Comparison of ENCODE assay signal across 8 cellular contexts in genomic region chr22:25404923-25405853, GRCh38.
DNase-seq lines count a peak whose midpoint lies in the region; ATAC-seq and TF ChIP-seq lines count a peak whose summit lies in the region.

No MANE protein-coding gene starts in this region.

- no peak overlapping the region for H3K27ac ChIP-seq in caudate nucleus (ENCODE audit: low read depth, low read length)

- TF ChIP-seq CTCF in AG09319 (IDR thresholded peaks at IDR 0.05; ENCODE audit: low read depth, low read length), result no peak
- no peak for TF ChIP-seq CTCF in kidney epithelial cell (IDR thresholded peaks at IDR 0.05; ENCODE audit: insufficient read depth, low read length, poor library complexity, severe bottlenecking)

- in situ Hi-C loops in GM18951 (cut with MboI; ENCODE audit: low sequenced_read_pairs, unreplicated experiment) (no loop called here), KBM-7 (cut with MboI; ENCODE audit: low pct_unique_long_range_greater_than_20kb, low sequenced_read_pairs) (no loop called here)

- no peaks in the 10 kb centered on the region for H3K27me3 ChIP-seq in kidney epithelial cell (ENCODE audit: control insufficient read depth, insufficient read depth, low read length)

- peak; percentile 24 for DNase-seq in AG09319 (ENCODE audit: extremely low read depth, low read depth)
- peak; percentile 49 for DNase-seq in KBM-7
- DNase-seq in caudate nucleus (lab: John Stamatoyannopoulos, UW), result peak in 50 of 61 donors; percentile 8 to 73 (median 42)
- DNase-seq in kidney epithelial cell (ENCODE audit: low read depth), result no peak
- peak; percentile 82 for DNase-seq in stimulated activated CD4-positive, alpha-beta T cell treated with anti-CD3 and anti-CD28 coated beads, Interleukin-15, amount 100 ng/mL, for 24 hours
- DNase-seq in iPS-NIHi7 (ENCODE audit: extremely low spot score), result no peak

- peak overlapping the region; percentile 75 for H3K4me3 ChIP-seq in kidney epithelial cell (ENCODE audit: low read depth, low read length)

- ATAC-seq in activated CD4-positive, CD25-positive, alpha-beta regulatory T cell treated with anti-CD3 and anti-CD28 coated beads, Interleukin-2, amount 50 U/mL, for 24 hours, result peak; percentile 86 to 88

- peak; percentile 82 for TF ChIP-seq POLR2A in GM18951 (IDR thresholded peaks at IDR 0.05; ENCODE audit: extremely low read depth, insufficient read depth, insufficient read length)

- no peaks in the 10 kb centered on the region for H3K36me3 ChIP-seq in kidney epithelial cell (ENCODE audit: control insufficient read depth, insufficient read depth, low read length)

Comparison
In these comparisons a context has a peak if more than half of its experiments do, and no peak if none do; other contexts are left out.
1. DNase-seq: peak in AG09319 (single experiment), KBM-7 (single experiment), caudate nucleus (50 of 61) and stimulated activated CD4-positive, alpha-beta T cell treated with anti-CD3 and anti-CD28 coated beads, Interleukin-15, amount 100 ng/mL, for 24 hours (single experiment); none in kidney epithelial cell (single experiment) and iPS-NIHi7 (single experiment).